28 cellular contexts compared by ENCODE assay signal in the genomic region with DNA sequence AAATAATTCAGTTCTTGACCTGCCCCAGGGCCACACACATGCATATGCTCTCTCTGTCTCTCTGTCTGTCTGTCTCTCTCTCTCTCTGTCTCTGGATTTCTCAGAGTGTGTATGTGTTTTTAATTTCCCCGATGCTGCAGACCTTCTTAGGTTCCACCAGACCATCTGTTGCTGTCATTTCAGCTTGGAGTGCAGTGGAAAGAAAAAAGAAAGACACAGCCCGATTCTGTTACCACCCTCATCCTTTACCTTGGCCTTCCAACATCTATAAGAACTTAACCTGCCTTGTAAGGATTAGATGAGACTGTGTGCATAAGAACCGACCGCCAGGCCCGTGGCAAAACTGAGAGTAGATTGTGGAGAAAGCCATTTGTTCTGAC. TPM values are rescaled to one million over a fixed set of nuclear protein-coding genes. Genes with fewer than 3 reads are reported as not detected.
A peak's percentile ranks its signal among the peaks of the same experiment; 100 is the strongest.
DNase-seq lines count a peak whose midpoint lies in the region; ATAC-seq and TF ChIP-seq lines count a peak whose summit lies in the region.
"Had no signal": no experiment of that assay in that cellular context is flagged by ENCODE, and none has a peak within 500 bp of the region (broad histone marks: within the 10 kb centered on the region; RNA-seq: fewer than 3 reads in every experiment).

No MANE protein-coding gene starts in this region.

- H3K36me3 Mint-ChIP-seq in activated T-helper 1 cell treated with anti-CD3 and anti-CD28 coated beads, Interleukin-12 subunit alpha, Interleukin-12 subunit beta, Interleukin-2, Interleukin-4 antibody, amounts not matched to agents 30 ng/mL and 10 ng/mL and 1 ng/mL, durations not matched to agents 14 hours and 24 hours and 36 hours (ENCODE audit: low read depth): no peaks in the 10 kb centered on the region
- no peaks in the 10 kb centered on the region for H3K36me3 Mint-ChIP-seq in neural progenitor cell
- no peaks in the 10 kb centered on the region for H3K36me3 Mint-ChIP-seq in activated naive CD4-positive, alpha-beta T cell treated with anti-CD3 and anti-CD28 coated beads, Interleukin-2, amount 10 ng/mL, durations not matched to agents 7 days and 5 days
- H3K36me3 Mint-ChIP-seq: IgD-negative memory B cell; stimulated activated memory B cell treated with anti-CD40 and anti-IgM and Interleukin-4, amounts not matched to agents 10 μg/mL and 1 μg/mL and 100 μg/mL, for 72 hours had no signal

- intact Hi-C loops in activated T-helper 1 cell treated with anti-CD3 and anti-CD28 coated beads, Interleukin-12 subunit alpha, Interleukin-12 subunit beta, Interleukin-2, Interleukin-4 antibody, amounts not matched to agents 30 ng/mL and 10 ng/mL and 1 ng/mL, durations not matched to agents 14 hours and 24 hours and 36 hours (cut with micrococcal nuclease): loop anchor here (2.0 to 5.0 kb wide), 2 partner anchors 60 to 367 kb away; no protein-coding TSS in a partner anchor

- H3K27ac ChIP-seq in neural progenitor cell: no peak overlapping the region
- H3K27ac ChIP-seq: BLaER1, uterus, VCaP had no signal

- no peak overlapping the region for H2AFZ ChIP-seq in neural progenitor cell (replicated peaks)

- peaks cover 4% of the 10 kb centered on the region for H3K4me1 ChIP-seq in neural progenitor cell

- no peak for TF ChIP-seq CTCF in neural progenitor cell (IDR thresholded peaks at IDR 0.05)

- H3K27me3 ChIP-seq in neural progenitor cell: peaks cover 35% of the 10 kb centered on the region
- H3K27me3 ChIP-seq: uterus had no signal

- H3K4me1 Mint-ChIP-seq in activated T-helper 1 cell treated with anti-CD3 and anti-CD28 coated beads, Interleukin-12 subunit alpha, Interleukin-12 subunit beta, Interleukin-2, Interleukin-4 antibody, amounts not matched to agents 30 ng/mL and 10 ng/mL and 1 ng/mL, durations not matched to agents 14 hours and 24 hours and 36 hours (ENCODE audit: low read depth): no peaks in the 10 kb centered on the region
- H3K4me1 Mint-ChIP-seq in neural progenitor cell: peaks cover 13% of the 10 kb centered on the region
- peaks cover 6% of the 10 kb centered on the region for H3K4me1 Mint-ChIP-seq in activated naive CD4-positive, alpha-beta T cell treated with anti-CD3 and anti-CD28 coated beads, Interleukin-2, amount 10 ng/mL, durations not matched to agents 7 days and 5 days

- H4K20me1 ChIP-seq in neural progenitor cell (ENCODE audit: low read depth): no peaks in the 10 kb centered on the region
- H4K20me1 ChIP-seq: BLaER1 had no signal

- H3K27ac Mint-ChIP-seq in activated T-helper 1 cell treated with anti-CD3 and anti-CD28 coated beads, Interleukin-12 subunit alpha, Interleukin-12 subunit beta, Interleukin-2, Interleukin-4 antibody, amounts not matched to agents 30 ng/mL and 10 ng/mL and 1 ng/mL, durations not matched to agents 14 hours and 24 hours and 36 hours: no peak overlapping the region
- H3K27ac Mint-ChIP-seq in neural progenitor cell: no peak overlapping the region
- H3K27ac Mint-ChIP-seq in activated naive CD4-positive, alpha-beta T cell treated with anti-CD3 and anti-CD28 coated beads, Interleukin-2, amount 10 ng/mL, durations not matched to agents 7 days and 5 days: no peak overlapping the region
- H3K27ac Mint-ChIP-seq: IgD-negative memory B cell; stimulated activated memory B cell treated with anti-CD40 and anti-IgM and Interleukin-4, amounts not matched to agents 10 μg/mL and 1 μg/mL and 100 μg/mL, for 72 hours had no signal

- no peaks in the 10 kb centered on the region for H3K36me3 ChIP-seq in neural progenitor cell
- H3K36me3 ChIP-seq: BLaER1, uterus had no signal

- H3F3A ChIP-seq in neural progenitor cell (ENCODE audit: low read depth): peaks cover 18% of the 10 kb centered on the region

- DNase-seq in DMS 273 treated with DMSO at 0.1 percent for 48 hours (lab: John Stamatoyannopoulos, UW) (peak; percentile 10), NCI-H2171 treated with DMSO at 0.1 percent for 48 hours (lab: John Stamatoyannopoulos, UW) (peak; percentile 92), neural progenitor cell (ENCODE audit: low spot score) (no peak)
- DNase-seq in activated T-helper 1 cell treated with anti-CD3 and anti-CD28 coated beads, Interleukin-12 subunit alpha, Interleukin-12 subunit beta, Interleukin-2, Interleukin-4 antibody, amounts not matched to agents 30 ng/mL and 10 ng/mL and 1 ng/mL, durations not matched to agents 14 hours and 24 hours and 36 hours (ENCODE audit: low spot score): no peak
- no peak for DNase-seq in activated naive CD4-positive, alpha-beta T cell treated with anti-CD3 and anti-CD28 coated beads, Interleukin-2, amount 10 ng/mL, durations not matched to agents 7 days and 5 days
- DNase-seq: ACHN; activated CD4-positive, alpha-beta T cell treated with anti-CD3 and anti-CD28 coated beads, Interleukin-2, amount 50 U/mL, for 4 hours; COR-L47; DMS79 treated with DMSO at 0.1 percent for 48 hours; left cardiac atrium; NCI-H1417; NCI-H2081 treated with DMSO at 0.1 percent for 48 hours; NCI-H446 treated with DMSO at 0.1 percent for 48 hours; retina; stimulated activated CD4-positive, alpha-beta T cell treated with anti-CD3 and anti-CD28 coated beads, Interleukin-4, amount 100 ng/mL, for 1 hour; uterus had no signal

- H3K4me3 ChIP-seq in neural progenitor cell: no peak overlapping the region
- H3K4me3 ChIP-seq: BLaER1, uterus had no signal

- H3K9me3 Mint-ChIP-seq in activated T-helper 1 cell treated with anti-CD3 and anti-CD28 coated beads, Interleukin-12 subunit alpha, Interleukin-12 subunit beta, Interleukin-2, Interleukin-4 antibody, amounts not matched to agents 30 ng/mL and 10 ng/mL and 1 ng/mL, durations not matched to agents 14 hours and 24 hours and 36 hours: no peaks in the 10 kb centered on the region
- H3K9me3 Mint-ChIP-seq in neural progenitor cell: no peaks in the 10 kb centered on the region
- no peaks in the 10 kb centered on the region for H3K9me3 Mint-ChIP-seq in activated naive CD4-positive, alpha-beta T cell treated with anti-CD3 and anti-CD28 coated beads, Interleukin-2, amount 10 ng/mL, durations not matched to agents 7 days and 5 days
- H3K9me3 Mint-ChIP-seq: IgD-negative memory B cell; stimulated activated memory B cell treated with anti-CD40 and anti-IgM and Interleukin-4, amounts not matched to agents 10 μg/mL and 1 μg/mL and 100 μg/mL, for 72 hours had no signal

- H3K9ac ChIP-seq in neural progenitor cell: no peak overlapping the region
- H3K9ac ChIP-seq: BLaER1 had no signal

- ATAC-seq in GM18517 (IDR thresholded peaks at IDR 0.05; ENCODE audit: unreplicated experiment) (no peak), GM21825 (IDR thresholded peaks at IDR 0.05; ENCODE audit: unreplicated experiment) (no peak), HG03175 (IDR thresholded peaks at IDR 0.05; ENCODE audit: unreplicated experiment) (no peak)
- ATAC-seq: left cardiac atrium; stimulated activated memory B cell treated with anti-CD40 and anti-IgM and Interleukin-4, amounts not matched to agents 10 μg/mL and 1 μg/mL and 100 μg/mL, for 72 hours had no signal

- CTCF ChIA-PET in activated naive CD4-positive, alpha-beta T cell treated with anti-CD3 and anti-CD28 coated beads, Interleukin-2, amount 10 ng/mL, durations not matched to agents 7 days and 5 days (lab: Charles Lee): no interaction called here

- no peaks in the 10 kb centered on the region for H3K79me2 ChIP-seq in neural progenitor cell (ENCODE audit: low read depth)

- no peak overlapping the region for H3K4me2 ChIP-seq in neural progenitor cell
- H3K4me2 ChIP-seq: BLaER1 had no signal

- peaks cover 32% of the 10 kb centered on the region for H3K27me3 Mint-ChIP-seq in activated T-helper 1 cell treated with anti-CD3 and anti-CD28 coated beads, Interleukin-12 subunit alpha, Interleukin-12 subunit beta, Interleukin-2, Interleukin-4 antibody, amounts not matched to agents 30 ng/mL and 10 ng/mL and 1 ng/mL, durations not matched to agents 14 hours and 24 hours and 36 hours (ENCODE audit: insufficient read depth)
- peaks cover 12% of the 10 kb centered on the region for H3K27me3 Mint-ChIP-seq in neural progenitor cell (ENCODE audit: insufficient read depth, low read depth)
- peaks cover 66% of the 10 kb centered on the region for H3K27me3 Mint-ChIP-seq in activated naive CD4-positive, alpha-beta T cell treated with anti-CD3 and anti-CD28 coated beads, Interleukin-2, amount 10 ng/mL, durations not matched to agents 7 days and 5 days

- H3K4me3 Mint-ChIP-seq in activated T-helper 1 cell treated with anti-CD3 and anti-CD28 coated beads, Interleukin-12 subunit alpha, Interleukin-12 subunit beta, Interleukin-2, Interleukin-4 antibody, amounts not matched to agents 30 ng/mL and 10 ng/mL and 1 ng/mL, durations not matched to agents 14 hours and 24 hours and 36 hours: peak overlapping the region; percentile 30
- H3K4me3 Mint-ChIP-seq in neural progenitor cell: peak overlapping the region; percentile 1
- no peak overlapping the region for H3K4me3 Mint-ChIP-seq in activated naive CD4-positive, alpha-beta T cell treated with anti-CD3 and anti-CD28 coated beads, Interleukin-2, amount 10 ng/mL, durations not matched to agents 7 days and 5 days
- H3K4me3 Mint-ChIP-seq: stimulated activated memory B cell treated with anti-CD40 and anti-IgM and Interleukin-4, amounts not matched to agents 10 μg/mL and 1 μg/mL and 100 μg/mL, for 72 hours had no signal

- no peaks in the 10 kb centered on the region for H3K9me3 ChIP-seq in neural progenitor cell (ENCODE audit: low read depth)
- H3K9me3 ChIP-seq: BLaER1, uterus had no signal

RNA-seq across cellular contexts. Expression of gene PGPEP1L, which starts 9.7 kb away (rescaled TPM):
- total RNA-seq in activated T-helper 1 cell treated with anti-CD3 and anti-CD28 coated beads, Interleukin-12 subunit alpha, Interleukin-12 subunit beta, Interleukin-2, Interleukin-4 antibody, amounts not matched to agents 30 ng/mL and 10 ng/mL and 1 ng/mL, durations not matched to agents 14 hours and 24 hours and 36 hours: not detected in 2 replicates
- total RNA-seq in neural progenitor cell (ENCODE audit: low replicate concordance): not detected in 2 replicates
- total RNA-seq: H7, MCF 10A, osteocyte, RPMI7951, temporal lobe had no signal

Comparison
In these comparisons a context has a peak if more than half of its experiments do, and no peak if none do; other contexts are left out.
1. DNase-seq: peak in DMS 273 treated with DMSO at 0.1 percent for 48 hours (single experiment) and NCI-H2171 treated with DMSO at 0.1 percent for 48 hours (single experiment); none in activated T-helper 1 cell treated with anti-CD3 and anti-CD28 coated beads, Interleukin-12 subunit alpha, Interleukin-12 subunit beta, Interleukin-2, Interleukin-4 antibody, amounts not matched to agents 30 ng/mL and 10 ng/mL and 1 ng/mL, durations not matched to agents 14 hours and 24 hours and 36 hours (single experiment), neural progenitor cell (single experiment) and activated naive CD4-positive, alpha-beta T cell treated with anti-CD3 and anti-CD28 coated beads, Interleukin-2, amount 10 ng/mL, durations not matched to agents 7 days and 5 days (single experiment).